16 cellular contexts compared by ENCODE assay signal in genomic region chr12:96176575-96176974, GRCh38. TPM values are rescaled to one million over a fixed set of nuclear protein-coding genes. Genes with fewer than 3 reads are reported as not detected.
A peak's percentile ranks its signal among the peaks of the same experiment; 100 is the strongest.
DNase-seq lines count a peak whose midpoint lies in the region; ATAC-seq and TF ChIP-seq lines count a peak whose summit lies in the region.
"Had no signal": no experiment of that assay in that cellular context is flagged by ENCODE, and none has a peak within 500 bp of the region (broad histone marks: within the 10 kb centered on the region; RNA-seq: fewer than 3 reads in every experiment).

No MANE protein-coding gene starts in this region.

- H3K27ac ChIP-seq in DOHH2 (ENCODE audit: low read depth, low read length) = no peak overlapping the region
- H3K27ac ChIP-seq in epithelial cell of prostate = peak overlapping the region; percentile 44
- H3K27ac ChIP-seq: sigmoid colon had no signal

- H3K4me3 ChIP-seq in DOHH2 (ENCODE audit: low read length) = no peak overlapping the region
- H3K4me3 ChIP-seq: sigmoid colon had no signal

- peak overlapping the region; percentile 47 for H3K27ac Mint-ChIP-seq in activated T-cell treated with anti-CD3 and anti-CD28 coated beads, Interleukin-2, amount 50 U/mL, for 72 hours
- H3K27ac Mint-ChIP-seq in activated CD8-positive, alpha-beta T cell treated with anti-CD3 and anti-CD28 coated beads for 36 hours = peak overlapping the region; percentile 86

- peak overlapping the region; percentile 1; the same call in 1 of the 2 replicates for H3K4me2 ChIP-seq in DOHH2 (ENCODE audit: low read length)

- no peaks in the 10 kb centered on the region for H3K9me2 ChIP-seq in DOHH2 (replicated peaks; ENCODE audit: control insufficient read depth, low read length)

- H3K4me1 ChIP-seq in DOHH2 (ENCODE audit: control insufficient read depth, low read length) = peaks cover 10% of the 10 kb centered on the region
- H3K4me1 ChIP-seq: sigmoid colon had no signal

- no peak for ATAC-seq in activated T-cell treated with anti-CD3 and anti-CD28 coated beads, Interleukin-2, amount 50 U/mL, for 72 hours (replicated peaks in 1 of 2)
- no peak for ATAC-seq in activated CD8-positive, alpha-beta T cell treated with anti-CD3 and anti-CD28 coated beads for 36 hours
- no peak for ATAC-seq in GM19397 (IDR thresholded peaks at IDR 0.05; ENCODE audit: unreplicated experiment)

- intact Hi-C loops in activated CD8-positive, alpha-beta T cell treated with anti-CD3 and anti-CD28 coated beads for 36 hours (cut with micrococcal nuclease) = no loop called here

- no peaks in the 10 kb centered on the region for H3K9me3 ChIP-seq in DOHH2 (ENCODE audit: control insufficient read depth, insufficient read depth, low read length)

- no peak for DNase-seq in activated T-cell treated with anti-CD3 and anti-CD28 coated beads, Interleukin-2, amount 50 U/mL, for 72 hours
- DNase-seq in activated T-cell treated with anti-CD3 and anti-CD28 coated beads, Interleukin-2, amount 50 U/mL, for 1 hour = no peak
- no peak for DNase-seq in activated CD8-positive, alpha-beta T cell treated with anti-CD3 and anti-CD28 coated beads for 36 hours
- DNase-seq in epithelial cell of prostate (ENCODE audit: low read depth, low spot score) (no peak), ureter (ENCODE audit: low spot score) (no peak), A172 (ENCODE audit: low spot score) (no peak)
- DNase-seq: effector CD8-positive, alpha-beta T cell; H7; mesendoderm; naive B cell; NCI-H1694 treated with DMSO at 0.1 percent for 48 hours; OCI-M1; SHP77 treated with DMSO at 0.1 percent for 48 hours; sigmoid colon had no signal

- no peaks in the 10 kb centered on the region for H3K27me3 ChIP-seq in DOHH2 (ENCODE audit: control insufficient read depth, low read length)
- H3K27me3 ChIP-seq: sigmoid colon had no signal

- peaks cover 36% of the 10 kb centered on the region for H3K4me1 Mint-ChIP-seq in activated T-cell treated with anti-CD3 and anti-CD28 coated beads, Interleukin-2, amount 50 U/mL, for 72 hours (ENCODE audit: low read depth)
- peaks cover 31% of the 10 kb centered on the region for H3K4me1 Mint-ChIP-seq in activated CD8-positive, alpha-beta T cell treated with anti-CD3 and anti-CD28 coated beads for 36 hours (ENCODE audit: low read depth)

- peaks cover 23 to 24% of the 10 kb centered on the region in 2 donors for H3K36me3 Mint-ChIP-seq in activated T-cell treated with anti-CD3 and anti-CD28 coated beads, Interleukin-2, amount 50 U/mL, for 72 hours (ENCODE audit: insufficient read depth in 2 of 2)
- peaks cover 13% of the 10 kb centered on the region for H3K36me3 Mint-ChIP-seq in activated CD8-positive, alpha-beta T cell treated with anti-CD3 and anti-CD28 coated beads for 36 hours (ENCODE audit: low read depth)

- peaks cover 10 to 20% of the 10 kb centered on the region in 2 donors for H3K9me3 Mint-ChIP-seq in activated T-cell treated with anti-CD3 and anti-CD28 coated beads, Interleukin-2, amount 50 U/mL, for 72 hours
- H3K9me3 Mint-ChIP-seq in activated CD8-positive, alpha-beta T cell treated with anti-CD3 and anti-CD28 coated beads for 36 hours = peaks cover 28% of the 10 kb centered on the region

- H3K36me3 ChIP-seq in DOHH2 (ENCODE audit: control insufficient read depth, low read length) = no peaks in the 10 kb centered on the region
- H3K36me3 ChIP-seq: sigmoid colon had no signal

- H3K4me3 Mint-ChIP-seq in activated T-cell treated with anti-CD3 and anti-CD28 coated beads, Interleukin-2, amount 50 U/mL, for 72 hours = peak overlapping the region in 1 of 2 donors; percentile 56
- no peak overlapping the region for H3K4me3 Mint-ChIP-seq in activated CD8-positive, alpha-beta T cell treated with anti-CD3 and anti-CD28 coated beads for 36 hours

- no peak for TF ChIP-seq CTCF in DOHH2 (IDR thresholded peaks at IDR 0.05; ENCODE audit: low read depth, low read length, poor library complexity, severe bottlenecking)
- no peak for TF ChIP-seq CTCF in activated CD8-positive, alpha-beta T cell treated with anti-CD3 and anti-CD28 coated beads for 36 hours (IDR thresholded peaks at IDR 0.05)

- CTCF ChIA-PET in activated CD8-positive, alpha-beta T cell treated with anti-CD3 and anti-CD28 coated beads for 36 hours (lab: Charles Lee) = interaction anchor here (1.0 to 2.4 kb wide), 8 partner anchors 9 to 129 kb away, joined by 3 to 11 read pairs (median 4); no protein-coding TSS in a partner anchor

- H3K27me3 Mint-ChIP-seq in activated T-cell treated with anti-CD3 and anti-CD28 coated beads, Interleukin-2, amount 50 U/mL, for 72 hours (ENCODE audit: low read depth) = peaks cover 10% of the 10 kb centered on the region
- no peaks in the 10 kb centered on the region for H3K27me3 Mint-ChIP-seq in activated CD8-positive, alpha-beta T cell treated with anti-CD3 and anti-CD28 coated beads for 36 hours

- no peaks in the 10 kb centered on the region for H3F3A ChIP-seq in DOHH2 (ENCODE audit: control insufficient read depth, insufficient read depth)

- no peaks in the 10 kb centered on the region for H3K79me2 ChIP-seq in DOHH2 (ENCODE audit: control insufficient read depth, low read length)

- no peaks in the 10 kb centered on the region for H4K20me1 ChIP-seq in DOHH2 (ENCODE audit: control insufficient read depth, insufficient read depth, low read depth, low read length)

- POLR2A ChIA-PET in activated CD8-positive, alpha-beta T cell treated with anti-CD3 and anti-CD28 coated beads for 36 hours (lab: Charles Lee) = interaction anchor here (0.5 to 2.6 kb wide), 8 partner anchors 11 to 42 kb away, joined by 3 to 13 read pairs (median 4); no protein-coding TSS in a partner anchor

RNA-seq across cellular contexts. Expression of gene ELK3, which starts 17.6 kb away (rescaled TPM):
- total RNA-seq in activated T-cell treated with anti-CD3 and anti-CD28 coated beads, Interleukin-2, amount 50 U/mL, for 72 hours = 10 to 100 TPM; 31.2 to 34.9 TPM
- total RNA-seq in activated CD8-positive, alpha-beta T cell treated with anti-CD3 and anti-CD28 coated beads for 36 hours = 1 to 10 TPM; 7.7 TPM
- 41.7 TPM for total RNA-seq in ureter
- 30.9 TPM in 2 replicates for total RNA-seq in A172 (2014; rRNA removed; shearing (Covaris generic))
